9 cellular contexts compared by ENCODE assay signal in the genomic region with DNA sequence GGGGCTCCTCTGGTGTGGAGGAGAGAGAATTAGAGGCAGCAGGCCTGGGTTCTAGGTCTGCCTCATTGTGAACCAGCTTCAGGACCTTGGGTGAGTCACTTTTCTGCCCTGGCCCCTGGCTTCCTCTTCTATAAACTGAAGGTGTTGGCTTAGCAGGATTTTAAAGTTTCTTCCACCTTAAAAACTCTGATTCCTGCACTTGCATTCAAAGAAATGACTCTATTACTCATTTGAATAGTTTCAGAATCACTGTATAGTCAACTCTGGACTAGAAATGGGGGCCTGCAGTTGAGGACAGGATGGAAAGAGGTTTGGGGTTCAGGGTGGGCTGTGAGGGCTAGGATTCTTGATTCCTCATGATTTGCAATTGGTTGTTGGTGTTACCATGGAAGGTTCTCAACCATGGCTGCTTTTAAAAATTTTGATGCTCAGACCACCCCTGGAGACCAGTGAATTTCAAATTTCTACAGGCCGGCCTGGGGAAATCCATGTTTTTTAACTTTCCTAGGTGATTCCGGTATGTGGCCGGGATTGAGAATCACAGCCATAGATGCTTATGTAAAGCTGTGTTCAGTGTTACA. TPM values are rescaled to one million over a fixed set of nuclear protein-coding genes. Genes with fewer than 3 reads are reported as not detected.
DNase-seq lines count a peak whose midpoint lies in the region; ATAC-seq and TF ChIP-seq lines count a peak whose summit lies in the region.
"Had no signal": no experiment of that assay in that cellular context is flagged by ENCODE, and none has a peak within 500 bp of the region (broad histone marks: within the 10 kb centered on the region; RNA-seq: fewer than 3 reads in every experiment).

No MANE protein-coding gene starts in this region.

- intact Hi-C loops in natural killer cell (cut with micrococcal nuclease) (loop anchor here (1.0 to 5.0 kb wide), 2 partner anchors 22 to 167 kb away; a partner anchor contains a TSS), head of caudate nucleus (cut with DNase I) (no loop called here)

- TF ChIP-seq CTCF in natural killer cell (IDR thresholded peaks at IDR 0.05) = no peak
- TF ChIP-seq CTCF in BE2C (IDR thresholded peaks at IDR 0.05; ENCODE audit: low read depth, low read length) = no peak
- TF ChIP-seq CTCF in neural progenitor cell (IDR thresholded peaks at IDR 0.05) = no peak

- H3K27me3 ChIP-seq in BE2C (no peaks in the 10 kb centered on the region), neural progenitor cell (no peaks in the 10 kb centered on the region)

- ATAC-seq in GM18508 (IDR thresholded peaks at IDR 0.05; ENCODE audit: insufficient read depth, unreplicated experiment) (peak; percentile 8), HG02610 (IDR thresholded peaks at IDR 0.05; ENCODE audit: unreplicated experiment) (peak; percentile 30), natural killer cell (peak in 1 of 3 donors; percentile 14), HG02678 (IDR thresholded peaks at IDR 0.05; ENCODE audit: unreplicated experiment) (no peak)

- peaks cover 8% of the 10 kb centered on the region for H3K9me3 Mint-ChIP-seq in T-helper 2 cell treated with Interferon-gamma antibody and Interleukin-4, amounts not matched to agents 5 μg/mL and 100 μg/mL, for 36 hours
- H3K9me3 Mint-ChIP-seq in natural killer cell = no peaks in the 10 kb centered on the region
- H3K9me3 Mint-ChIP-seq in neural progenitor cell = no peaks in the 10 kb centered on the region

- no peaks in the 10 kb centered on the region for H3K27me3 Mint-ChIP-seq in T-helper 2 cell treated with Interferon-gamma antibody and Interleukin-4, amounts not matched to agents 5 μg/mL and 100 μg/mL, for 36 hours (ENCODE audit: low read depth)
- H3K27me3 Mint-ChIP-seq in natural killer cell (ENCODE audit: low read depth in 2 of 2) = no peaks in the 10 kb centered on the region
- H3K27me3 Mint-ChIP-seq in neural progenitor cell (ENCODE audit: insufficient read depth, low read depth) = no peaks in the 10 kb centered on the region

- no peak overlapping the region for H3K9ac ChIP-seq in neural progenitor cell

- peaks cover 14% of the 10 kb centered on the region for H3K4me1 ChIP-seq in BE2C
- H3K4me1 ChIP-seq in neural progenitor cell = peaks cover 62% of the 10 kb centered on the region

- H3K27ac ChIP-seq in neural progenitor cell = no peak overlapping the region

- H3K4me1 Mint-ChIP-seq in T-helper 2 cell treated with Interferon-gamma antibody and Interleukin-4, amounts not matched to agents 5 μg/mL and 100 μg/mL, for 36 hours (ENCODE audit: low read depth) = peaks cover 93% of the 10 kb centered on the region
- H3K4me1 Mint-ChIP-seq in natural killer cell (peaks cover 95 to 98% of the 10 kb centered on the region in 2 donors), neural progenitor cell (peaks cover 88% of the 10 kb centered on the region)

- no peak overlapping the region for H3K4me2 ChIP-seq in neural progenitor cell

- H4K20me1 ChIP-seq in neural progenitor cell (ENCODE audit: low read depth) = peaks cover 57% of the 10 kb centered on the region

- H3F3A ChIP-seq in neural progenitor cell (ENCODE audit: low read depth) = no peaks in the 10 kb centered on the region

- peak; percentile 73 for DNase-seq in T-helper 2 cell treated with Interferon-gamma antibody and Interleukin-4, amounts not matched to agents 5 μg/mL and 100 μg/mL, for 36 hours (ENCODE audit: low spot score)
- DNase-seq in natural killer cell = no peak
- no peak for DNase-seq in BE2C
- no peak for DNase-seq in head of caudate nucleus
- no peak for DNase-seq in neural progenitor cell (ENCODE audit: low spot score)

- peaks cover 64% of the 10 kb centered on the region for H3K36me3 Mint-ChIP-seq in T-helper 2 cell treated with Interferon-gamma antibody and Interleukin-4, amounts not matched to agents 5 μg/mL and 100 μg/mL, for 36 hours (ENCODE audit: low read depth)
- H3K36me3 Mint-ChIP-seq in natural killer cell = no peaks in the 10 kb centered on the region
- H3K36me3 Mint-ChIP-seq in neural progenitor cell = peaks cover 35% of the 10 kb centered on the region

- H3K9me3 ChIP-seq in BE2C = no peaks in the 10 kb centered on the region
- no peaks in the 10 kb centered on the region for H3K9me3 ChIP-seq in neural progenitor cell (ENCODE audit: low read depth)

- H3K4me3 ChIP-seq in BE2C (ENCODE audit: low read depth, low read length) (no peak overlapping the region), neural progenitor cell (no peak overlapping the region)
- H3K4me3 ChIP-seq: skin epidermis had no signal

- peak overlapping the region; percentile 74 for H3K4me3 Mint-ChIP-seq in T-helper 2 cell treated with Interferon-gamma antibody and Interleukin-4, amounts not matched to agents 5 μg/mL and 100 μg/mL, for 36 hours
- H3K4me3 Mint-ChIP-seq in natural killer cell (peak overlapping the region; percentile 78), neural progenitor cell (no peak overlapping the region)

- H3K36me3 ChIP-seq in BE2C = no peaks in the 10 kb centered on the region
- H3K36me3 ChIP-seq in neural progenitor cell = no peaks in the 10 kb centered on the region

- peak overlapping the region; percentile 92 for H3K27ac Mint-ChIP-seq in T-helper 2 cell treated with Interferon-gamma antibody and Interleukin-4, amounts not matched to agents 5 μg/mL and 100 μg/mL, for 36 hours
- H3K27ac Mint-ChIP-seq in natural killer cell = peak overlapping the region; percentile 78 to 91
- H3K27ac Mint-ChIP-seq in neural progenitor cell = no peak overlapping the region

- H2AFZ ChIP-seq in neural progenitor cell (replicated peaks) = no peak overlapping the region

- peaks cover 71% of the 10 kb centered on the region for H3K79me2 ChIP-seq in neural progenitor cell (ENCODE audit: low read depth)

RNA-seq across cellular contexts. Expression of a gene that starts 19.9 kb away (rescaled TPM):
- total RNA-seq in natural killer cell (10 to 100 TPM; 47.1 to 72.6 (median 63.0) TPM), neural progenitor cell (ENCODE audit: low replicate concordance) (12.5 and 14.3 TPM in 2 replicates)
- polyA plus RNA-seq in BE2C (2012; ENCODE audit: insufficient read depth, insufficient read length, low read depth) = 2.1 TPM
